Comparison of ENCODE assay signal across 7 cellular contexts in genomic region chr1:181083842-181084605, GRCh38. TPM values are rescaled to one million over a fixed set of nuclear protein-coding genes. Genes with fewer than 3 reads are reported as not detected.
DNase-seq lines count a peak whose midpoint lies in the region; TF ChIP-seq lines count a peak whose summit lies in the region.

No MANE protein-coding gene starts in this region.

- peak; percentile 74 for TF ChIP-seq CTCF in choroid plexus epithelial cell (conservative IDR thresholded peaks at IDR 0.05; ENCODE audit: low read depth, low read length)
- peak in 2 of 4 experiments; percentile 53 to 57 for TF ChIP-seq CTCF in prostate gland (IDR thresholded peaks at IDR 0.05)

- no peak for TF ChIP-seq POLR2A in prostate gland (IDR thresholded peaks at IDR 0.05)

- H3K79me2 ChIP-seq in GM23248 (ENCODE audit: insufficient read depth), result peaks cover 4% of the 10 kb centered on the region; the same call in 1 of the 2 replicates

- H3K9ac ChIP-seq in GM23248, result no peak overlapping the region

- no peak overlapping the region for H3K4me3 ChIP-seq in GM23248
- H3K4me3 ChIP-seq in choroid plexus epithelial cell (ENCODE audit: low read depth, low read length), result no peak overlapping the region
- H3K4me3 ChIP-seq in prostate gland, result no peak overlapping the region

- H3K4me2 ChIP-seq in GM23248 (ENCODE audit: unreplicated experiment), result no peak overlapping the region

- H3K9me2 ChIP-seq in GM23248 (ENCODE audit: insufficient read depth), result no peaks in the 10 kb centered on the region

- intact Hi-C loops in prostate gland (cut with DNase I), result no loop called here

- peaks cover 20% of the 10 kb centered on the region for H3F3A ChIP-seq in GM23248 (ENCODE audit: insufficient read depth)

- H2AFZ ChIP-seq in GM23248, result peak overlapping the region; percentile 64

- H3K27me3 ChIP-seq in GM23248 (replicated peaks; ENCODE audit: insufficient read depth) (no peaks in the 10 kb centered on the region), prostate gland (replicated peaks; ENCODE audit: insufficient read depth) (no peaks in the 10 kb centered on the region)

- DNase-seq in GDM1 (lab: John Stamatoyannopoulos, UW) (peak; percentile 78), GM23248 (peak; percentile 58), NCI-H1092 treated with DMSO at 0.1 percent for 48 hours (lab: John Stamatoyannopoulos, UW) (peak; percentile 90), T-helper 9 cell (peak; percentile 26), choroid plexus epithelial cell (ENCODE audit: low read depth) (peak; percentile 83), mucosa of gallbladder (ENCODE audit: low spot score) (peak; percentile 63), prostate gland (ENCODE audit: low spot score) (no peak)

- WGBS in GM23248 (ENCODE audit: low coverage in 1 of 2, low lambda C conversion rate in 2 of 2, missing lambda C conversion rate in 2 of 2), 2 experiments, result 47 to 48% methylated on average over 6 of the region's 6 CpGs
- WGBS in prostate gland, result 44% methylated on average over 6 of the region's 6 CpGs

- no peak overlapping the region for H3K27ac ChIP-seq in GM23248
- no peak overlapping the region for H3K27ac ChIP-seq in prostate gland

- in situ Hi-C loops in GM23248 (cut with MboI), result no loop called here

- H3K36me3 ChIP-seq in GM23248 (ENCODE audit: low read depth), result no peaks in the 10 kb centered on the region
- no peaks in the 10 kb centered on the region for H3K36me3 ChIP-seq in prostate gland

- no peaks in the 10 kb centered on the region for H3K9me3 ChIP-seq in GM23248 (ENCODE audit: low read depth)
- H3K9me3 ChIP-seq in prostate gland, result no peaks in the 10 kb centered on the region

- H3K4me1 ChIP-seq in GM23248 (ENCODE audit: insufficient read depth) (peaks cover 17% of the 10 kb centered on the region), prostate gland (replicated peaks) (no peaks in the 10 kb centered on the region)

- no peaks in the 10 kb centered on the region for H4K20me1 ChIP-seq in GM23248 (ENCODE audit: insufficient read depth)

RNA-seq across cellular contexts. Expression of gene IER5, which starts 4.5 kb away (rescaled TPM):
- 33.6 and 38.5 TPM in 2 replicates for total RNA-seq in GM23248 (2014; rRNA removed; shearing (Covaris generic))
- polyA plus RNA-seq in GM23248 (2016; fragmentation: Nextera tagmentation; extraction: Ambion mirVana), result 8.1 and 10.8 TPM in 2 replicates
- total RNA-seq in mucosa of gallbladder (13.9 TPM), prostate gland (10 to 100 TPM; 10.3 to 14.3 TPM)

RNA-seq across cellular contexts. Expression of gene MR1, which starts 50.2 kb away (rescaled TPM):
- total RNA-seq in GM23248 (2014; rRNA removed; shearing (Covaris generic)), result 25.2 and 28.6 TPM in 2 replicates
- polyA plus RNA-seq in GM23248 (2016; fragmentation: Nextera tagmentation; extraction: Ambion mirVana), result 25.4 and 26.2 TPM in 2 replicates
- 26.9 TPM for total RNA-seq in mucosa of gallbladder
- total RNA-seq in prostate gland, result 10 to 100 TPM; 14.3 to 17.5 TPM
